In the genomic region with DNA sequence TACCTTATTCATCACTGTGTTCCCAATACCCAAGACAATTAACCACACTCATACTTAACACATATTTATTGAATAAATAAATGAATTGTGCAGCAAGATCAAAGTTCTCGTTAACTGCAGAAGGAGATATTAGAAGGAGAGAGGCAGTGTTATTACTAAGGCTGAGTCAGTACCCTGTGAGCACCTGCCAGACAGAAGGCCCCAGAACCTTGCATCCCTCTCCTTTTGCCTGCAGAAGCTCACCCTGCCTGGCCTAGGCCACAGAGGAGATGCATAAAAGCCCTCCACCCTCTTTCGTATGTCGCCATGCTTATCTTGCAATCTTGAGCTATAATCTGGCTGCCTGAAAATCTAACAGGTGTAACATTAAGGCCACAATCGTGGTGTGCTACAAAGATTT, we compare ENCODE assay signal across 14 cellular contexts. TPM values are rescaled to one million over a fixed set of nuclear protein-coding genes. Genes with fewer than 3 reads are reported as not detected.
DNase-seq lines count a peak whose midpoint lies in the region; ATAC-seq, FAIRE-seq and TF ChIP-seq lines count a peak whose summit lies in the region.
"Had no signal": no experiment of that assay in that cellular context is flagged by ENCODE, and none has a peak within 500 bp of the region (broad histone marks: within the 10 kb centered on the region; RNA-seq: fewer than 3 reads in every experiment).

No MANE protein-coding gene starts in this region.

- no peak overlapping the region for H3K4me3 Mint-ChIP-seq in stimulated activated effector memory CD8-positive, alpha-beta T cell treated with anti-CD3 and anti-CD28 coated beads, Interleukin-12 subunit alpha, Interleukin-12 subunit beta, amount 100 ng/mL, for 72 hours
- H3K4me3 Mint-ChIP-seq in stimulated activated naive B cell treated with anti-CD40 and anti-IgM and Interleukin-4, amounts not matched to agents 10 μg/mL and 1 μg/mL and 100 μg/mL, for 72 hours = no peak overlapping the region

- no peak overlapping the region for H2BK120ac ChIP-seq in H1 (replicated peaks; ENCODE audit: low read depth, low read length)
- H2BK120ac ChIP-seq in mesenchymal stem cell (ENCODE audit: low read depth, low read length) = no peak overlapping the region

- H3K18ac ChIP-seq in H1 (ENCODE audit: extremely low read depth, low read length) (peak overlapping the region; percentile 51; the same call in 1 of the 2 replicates), mesenchymal stem cell (ENCODE audit: low read depth in 1 of 2, low read length in 2 of 2) (no peak overlapping the region)

- no peak overlapping the region for H3K27ac Mint-ChIP-seq in stimulated activated effector memory CD8-positive, alpha-beta T cell treated with anti-CD3 and anti-CD28 coated beads, Interleukin-12 subunit alpha, Interleukin-12 subunit beta, amount 100 ng/mL, for 72 hours
- no peak overlapping the region for H3K27ac Mint-ChIP-seq in stimulated activated naive B cell treated with anti-CD40 and anti-IgM and Interleukin-4, amounts not matched to agents 10 μg/mL and 1 μg/mL and 100 μg/mL, for 72 hours
- H3K27ac Mint-ChIP-seq: activated naive CD4-positive, alpha-beta T cell treated with anti-CD3 and anti-CD28 coated beads, Interleukin-2, amount 50 U/mL, for 72 hours had no signal

- peak overlapping the region in 1 of 2 experiments; percentile 64; a peak in 1 of 4 replicates for H3K4me2 ChIP-seq in H1 (ENCODE audit: insufficient read depth in 1 of 2, low read depth in 2 of 2, low read length in 2 of 2)
- no peak overlapping the region for H3K4me2 ChIP-seq in mesenchymal stem cell (ENCODE audit: low read length, poor library complexity, severe bottlenecking)

- H2AK5ac ChIP-seq in H1 (ENCODE audit: low read depth, low read length) = peak overlapping the region; percentile 71; the same call in 1 of the 2 replicates
- no peak overlapping the region for H2AK5ac ChIP-seq in mesenchymal stem cell (ENCODE audit: low read length, severe bottlenecking)

- no peaks in the 10 kb centered on the region for H3K23me2 ChIP-seq in H1 (ENCODE audit: low read depth, low read length)

- H3K4me3 ChIP-seq in RWPE2 (ENCODE audit: severe bottlenecking) = no peak overlapping the region
- no peak overlapping the region for H3K4me3 ChIP-seq in H1 (ENCODE audit: extremely low read depth in 1 of 4, insufficient read depth in 2 of 4, low read depth in 3 of 4, low read length in 4 of 4)
- no peak overlapping the region for H3K4me3 ChIP-seq in mesenchymal stem cell (ENCODE audit: insufficient read depth in 1 of 2, low read depth in 1 of 2, low read length in 2 of 2)
- H3K4me3 ChIP-seq: MG63, thyroid gland had no signal

- no peaks in the 10 kb centered on the region for H3K36me3 ChIP-seq in RWPE2 (ENCODE audit: low read depth)
- H3K36me3 ChIP-seq in H1 (ENCODE audit: control insufficient read depth in 2 of 4, insufficient read depth in 4 of 4, low read length in 3 of 4) = no peaks in the 10 kb centered on the region
- no peaks in the 10 kb centered on the region for H3K36me3 ChIP-seq in mesenchymal stem cell (ENCODE audit: control insufficient read depth in 1 of 2, insufficient read depth in 2 of 2, low read depth in 1 of 2, low read length in 2 of 2)
- H3K36me3 ChIP-seq: MG63, thyroid gland had no signal

- no peak overlapping the region for H2BK12ac ChIP-seq in H1 (ENCODE audit: low read depth, low read length)
- H2BK12ac ChIP-seq in mesenchymal stem cell (ENCODE audit: low read length in 2 of 2) = no peak overlapping the region

- H3K14ac ChIP-seq in H1 (ENCODE audit: insufficient read length) (no peak overlapping the region), mesenchymal stem cell (ENCODE audit: low read length in 2 of 2) (no peak overlapping the region)

- H3K9ac ChIP-seq in H1 (replicated peaks in 1 of 4; ENCODE audit: extremely low read depth in 1 of 4, low read depth in 3 of 4, low read length in 3 of 4) = no peak overlapping the region
- no peak overlapping the region for H3K9ac ChIP-seq in mesenchymal stem cell (ENCODE audit: low read length)

- WGBS in H1 (ENCODE audit: extremely low coverage in 1 of 2, insufficient coverage in 1 of 2, insufficient read length in 1 of 2, insufficient replicate concordance in 2 of 2, low coverage in 1 of 2, low lambda C conversion rate in 2 of 2, missing lambda C conversion rate in 1 of 2), 2 experiments = 96% methylated on average over 4 of the region's 4 CpGs; no CpG with 5 or more reads in 1 of the 2 experiments
- 51% methylated on average over 4 of the region's 4 CpGs for WGBS in mesenchymal stem cell

- H3K23ac ChIP-seq in H1 (ENCODE audit: insufficient read length) (no peak overlapping the region), mesenchymal stem cell (ENCODE audit: low read length in 2 of 2) (no peak overlapping the region)

- H2AFZ ChIP-seq in H1 (ENCODE audit: low read length) = no peak overlapping the region
- H2AFZ ChIP-seq in mesenchymal stem cell (ENCODE audit: low read depth, low read length) = no peak overlapping the region

- TF ChIP-seq EP300 in H1 (IDR thresholded peaks at IDR 0.05; ENCODE audit: borderline replicate concordance in 1 of 2, low read depth in 2 of 2, low read length in 2 of 2) = no peak

- H2BK5ac ChIP-seq in H1 (ENCODE audit: low read depth, low read length) (no peak overlapping the region), mesenchymal stem cell (ENCODE audit: low read depth, low read length, poor library complexity, severe bottlenecking) (no peak overlapping the region)

- no peak overlapping the region for H3K4ac ChIP-seq in H1 (replicated peaks; ENCODE audit: insufficient read length, low read depth, low read length)
- no peak overlapping the region for H3K4ac ChIP-seq in mesenchymal stem cell (ENCODE audit: low read depth in 1 of 2, low read length in 2 of 2)

- H3K9me3 Mint-ChIP-seq in stimulated activated effector memory CD8-positive, alpha-beta T cell treated with anti-CD3 and anti-CD28 coated beads, Interleukin-12 subunit alpha, Interleukin-12 subunit beta, amount 100 ng/mL, for 72 hours = no peaks in the 10 kb centered on the region
- H3K9me3 Mint-ChIP-seq in stimulated activated naive B cell treated with anti-CD40 and anti-IgM and Interleukin-4, amounts not matched to agents 10 μg/mL and 1 μg/mL and 100 μg/mL, for 72 hours = no peaks in the 10 kb centered on the region
- H3K9me3 Mint-ChIP-seq: activated naive CD4-positive, alpha-beta T cell treated with anti-CD3 and anti-CD28 coated beads, Interleukin-2, amount 50 U/mL, for 72 hours had no signal

- H3K79me2 ChIP-seq in H1 (ENCODE audit: control insufficient read depth in 1 of 2, insufficient read depth in 2 of 2, low read length in 2 of 2) = no peaks in the 10 kb centered on the region

- TF ChIP-seq CTCF in RWPE2 (IDR thresholded peaks at IDR 0.05; ENCODE audit: poor library complexity, severe bottlenecking) = no peak
- no peak for TF ChIP-seq CTCF in H1 (IDR thresholded peaks at IDR 0.05; ENCODE audit: control extremely low read depth in 1 of 3, insufficient read depth in 1 of 3, low read depth in 1 of 3, low read length in 3 of 3)

- TF ChIP-seq RAD21 in H1 (IDR thresholded peaks at IDR 0.05 in 1 of 2, conservative IDR thresholded peaks at IDR 0.05 in 1 of 2; ENCODE audit: low read depth in 2 of 2, low read length in 2 of 2) = no peak

- H3K36me3 Mint-ChIP-seq in stimulated activated effector memory CD8-positive, alpha-beta T cell treated with anti-CD3 and anti-CD28 coated beads, Interleukin-12 subunit alpha, Interleukin-12 subunit beta, amount 100 ng/mL, for 72 hours = no peaks in the 10 kb centered on the region
- no peaks in the 10 kb centered on the region for H3K36me3 Mint-ChIP-seq in stimulated activated naive B cell treated with anti-CD40 and anti-IgM and Interleukin-4, amounts not matched to agents 10 μg/mL and 1 μg/mL and 100 μg/mL, for 72 hours
- H3K36me3 Mint-ChIP-seq: activated naive CD4-positive, alpha-beta T cell treated with anti-CD3 and anti-CD28 coated beads, Interleukin-2, amount 50 U/mL, for 72 hours had no signal

- peak; percentile 52; the same call in 1 of the 3 replicates for ATAC-seq in RWPE2 (ENCODE audit: low read depth)
- peak; percentile 73 for ATAC-seq in stimulated activated effector memory CD8-positive, alpha-beta T cell treated with anti-CD3 and anti-CD28 coated beads, Interleukin-12 subunit alpha, Interleukin-12 subunit beta, amount 100 ng/mL, for 72 hours
- no peak for ATAC-seq in GM21576 (IDR thresholded peaks at IDR 0.05; ENCODE audit: unreplicated experiment)
- ATAC-seq in stimulated activated naive B cell treated with anti-CD40 and anti-IgM and Interleukin-4, amounts not matched to agents 10 μg/mL and 1 μg/mL and 100 μg/mL, for 72 hours (replicated peaks) = no peak

- H3K27me3 ChIP-seq in RWPE2 (ENCODE audit: insufficient read depth, poor library complexity, severe bottlenecking) (no peaks in the 10 kb centered on the region), H1 (replicated peaks in 1 of 4; ENCODE audit: control insufficient read depth in 3 of 4, extremely low read depth in 1 of 4, insufficient read depth in 3 of 4, low read length in 3 of 4) (no peaks in the 10 kb centered on the region), mesenchymal stem cell (ENCODE audit: control insufficient read depth in 1 of 2, insufficient read depth in 1 of 2, low read length in 2 of 2) (no peaks in the 10 kb centered on the region)
- H3K27me3 ChIP-seq: MG63, thyroid gland had no signal

- POLR2A ChIA-PET in H1 (lab: Charles Lee; ENCODE audit: partially characterized antibody) = interaction anchor here (1.0 to 1.8 kb wide), 3 partner anchors 9 to 327 kb away, joined by 3 to 5 read pairs (median 4); partner anchors contain the start of genes RNF149 and RPL31

- no peak overlapping the region for H4K8ac ChIP-seq in H1 (ENCODE audit: extremely low read depth, insufficient read depth, low read length)
- H4K8ac ChIP-seq in mesenchymal stem cell (ENCODE audit: low read length) = no peak overlapping the region

- H3K4me1 ChIP-seq in RWPE2 (ENCODE audit: insufficient read depth, poor library complexity, severe bottlenecking) = peaks cover 35% of the 10 kb centered on the region
- H3K4me1 ChIP-seq in H1 (replicated peaks in 1 of 4; ENCODE audit: control insufficient read depth in 3 of 4, insufficient read depth in 4 of 4, low read length in 3 of 4) = peaks cover 10 to 27% (median 17%) of the 10 kb centered on the region in 4 experiments; a peak in 6 of 7 replicates
- peaks cover 2% of the 10 kb centered on the region for H3K4me1 ChIP-seq in mesenchymal stem cell (ENCODE audit: control insufficient read depth, insufficient read depth, low read depth, low read length)

- no peak overlapping the region for H4K5ac ChIP-seq in H1 (ENCODE audit: insufficient read length, low read depth, low read length)

- H3K79me1 ChIP-seq in H1 (ENCODE audit: low read depth, low read length) = no peaks in the 10 kb centered on the region
- no peaks in the 10 kb centered on the region for H3K79me1 ChIP-seq in mesenchymal stem cell (replicated peaks; ENCODE audit: low read length, poor library complexity, severe bottlenecking)

- CTCF ChIA-PET in H1 (lab: Charles Lee; ENCODE audit: partially characterized antibody) = interaction anchor here (1.0 to 4.7 kb wide), 5 partner anchors 13 to 88 kb away, joined by 3 to 19 read pairs (median 4); partner anchors contain the start of genes CNOT11 and CREG2

- no peak overlapping the region for H2BK20ac ChIP-seq in H1 (ENCODE audit: low read length)

- H3K4me1 Mint-ChIP-seq in stimulated activated effector memory CD8-positive, alpha-beta T cell treated with anti-CD3 and anti-CD28 coated beads, Interleukin-12 subunit alpha, Interleukin-12 subunit beta, amount 100 ng/mL, for 72 hours = no peaks in the 10 kb centered on the region
- no peaks in the 10 kb centered on the region for H3K4me1 Mint-ChIP-seq in stimulated activated naive B cell treated with anti-CD40 and anti-IgM and Interleukin-4, amounts not matched to agents 10 μg/mL and 1 μg/mL and 100 μg/mL, for 72 hours

- H2BK15ac ChIP-seq in H1 (ENCODE audit: low read length) (no peak overlapping the region), mesenchymal stem cell (ENCODE audit: low read depth, poor library complexity, severe bottlenecking) (no peak overlapping the region)

- H3K27me3 Mint-ChIP-seq in stimulated activated naive B cell treated with anti-CD40 and anti-IgM and Interleukin-4, amounts not matched to agents 10 μg/mL and 1 μg/mL and 100 μg/mL, for 72 hours = no peaks in the 10 kb centered on the region

- no peak overlapping the region for H4K91ac ChIP-seq in H1 (replicated peaks; ENCODE audit: insufficient read length, low read length)
- no peak overlapping the region for H4K91ac ChIP-seq in mesenchymal stem cell (ENCODE audit: low read length)

- no peaks in the 10 kb centered on the region for H3K9me3 ChIP-seq in RWPE2 (ENCODE audit: severe bottlenecking)
- H3K9me3 ChIP-seq in H1 (ENCODE audit: insufficient read depth in 2 of 2, low read depth in 1 of 2, low read length in 1 of 2) = peaks cover 0 to 9% of the 10 kb centered on the region in 2 experiments; a peak in 2 of 4 replicates
- peaks cover 20% of the 10 kb centered on the region for H3K9me3 ChIP-seq in mesenchymal stem cell (ENCODE audit: control insufficient read depth, low read length)
- H3K9me3 ChIP-seq: thyroid gland had no signal

- no peak for FAIRE-seq in H1 (lab: Jason Lieb, UNC)

- no peak overlapping the region for H3K56ac ChIP-seq in H1 (replicated peaks; ENCODE audit: insufficient read length, low read depth, low read length)

- no peaks in the 10 kb centered on the region for H4K20me1 ChIP-seq in H1 (replicated peaks in 1 of 2; ENCODE audit: control insufficient read depth in 1 of 2, insufficient read depth in 2 of 2, low read length in 2 of 2)

- peak overlapping the region; percentile 99 for H3K27ac ChIP-seq in RWPE2 (ENCODE audit: poor library complexity, severe bottlenecking)
- H3K27ac ChIP-seq in H1 (ENCODE audit: low read depth, low read length) = no peak overlapping the region
- H3K27ac ChIP-seq in mesenchymal stem cell (ENCODE audit: low read length, poor library complexity, severe bottlenecking) = no peak overlapping the region
- H3K27ac ChIP-seq: thyroid gland had no signal

- no peak for TF ChIP-seq POLR2A in H1 (IDR thresholded peaks at IDR 0.05; ENCODE audit: control extremely low read depth in 1 of 2, low read depth in 2 of 2, low read length in 2 of 2)

- peak; percentile 75 for DNase-seq in activated effector memory CD4-positive, alpha-beta T cell treated with anti-CD3 and anti-CD28 coated beads, Interleukin-2, amount 50 U/mL, for 16 hours
- DNase-seq in activated effector memory CD4-positive, alpha-beta T cell treated with Interleukin-2 at 50 U/mL for 16 hours = no peak
- DNase-seq in RWPE2 (ENCODE audit: low spot score) = no peak
- DNase-seq in H1 (ENCODE audit: low read depth in 1 of 2, low spot score in 2 of 2) = no peak
- peak in 1 of 2 donors; percentile 46 for DNase-seq in stimulated activated effector memory CD8-positive, alpha-beta T cell treated with anti-CD3 and anti-CD28 coated beads, Interleukin-12 subunit alpha, Interleukin-12 subunit beta, amount 100 ng/mL, for 72 hours (ENCODE audit: low spot score in 2 of 2)
- DNase-seq in mesenchymal stem cell = no peak
- DNase-seq in stimulated activated naive B cell treated with anti-CD40 and anti-IgM and Interleukin-4, amounts not matched to agents 10 μg/mL and 1 μg/mL and 100 μg/mL, for 72 hours = no peak
- DNase-seq: effector CD4-positive, alpha-beta T cell; MG63; NCI-H345; thyroid gland had no signal

RNA-seq across cellular contexts. Expression of gene RNF149, which starts 20.5 kb away (rescaled TPM):
- total RNA-seq in H1 (2021; fragmentation: NEBNext Ultra II Directional; extraction: Animal tissue kit (Norgen Biotek cat#: 25700)) = 21.9 and 28.2 TPM in 2 replicates
- 13.2 and 16.6 TPM in 2 replicates for polyA plus RNA-seq in H1 (2011; rRNA removed)
- 19.0 TPM for polyA plus RNA-seq in H1 (2011; cell fraction: cytosol; rRNA removed)
- polyA plus RNA-seq in H1 (2011; cell fraction: nucleus; rRNA removed) = 18.3 TPM
- polyA plus RNA-seq in H1 (2012, experiment 1 of 2) = 13.8 to 21.3 TPM (median 15.7 TPM) in 4 replicates
- polyA plus RNA-seq in H1 (2012, experiment 2 of 2) = 6.7 TPM
- 26.4 TPM for polyA plus RNA-seq in H1 (2013, experiment 1 of 2)
- polyA plus RNA-seq in H1 (2013, experiment 2 of 2) = 24.0 TPM
- polyA minus RNA-seq in H1 (2011; rRNA and poly(A)+ RNA removed) = 13.8 and 17.6 TPM in 2 replicates
- 13.9 TPM for polyA minus RNA-seq in H1 (2011; cell fraction: cytosol; rRNA and poly(A)+ RNA removed)
- 27.4 TPM for polyA minus RNA-seq in H1 (2011; cell fraction: nucleus; rRNA and poly(A)+ RNA removed)
- polyA plus RNA-seq in mesenchymal stem cell (2013, experiment 1 of 2) = 26.5 TPM
- polyA plus RNA-seq in mesenchymal stem cell (2013, experiment 2 of 2) = 28.5 TPM

RNA-seq across cellular contexts. Expression of gene CREG2, which starts 58.3 kb away (rescaled TPM):
- 2.0 and 2.2 TPM in 2 replicates for total RNA-seq in H1 (2021; fragmentation: NEBNext Ultra II Directional; extraction: Animal tissue kit (Norgen Biotek cat#: 25700))
- 1.7 and 2.0 TPM in 2 replicates for polyA plus RNA-seq in H1 (2011; rRNA removed)
- polyA plus RNA-seq in H1 (2011; cell fraction: cytosol; rRNA removed) = 1.3 TPM
- 2.6 TPM for polyA plus RNA-seq in H1 (2011; cell fraction: nucleus; rRNA removed)
- 0.88 to 1.3 TPM (median 0.95 TPM) in 4 replicates for polyA plus RNA-seq in H1 (2012, experiment 1 of 2)
- polyA plus RNA-seq in H1 (2012, experiment 2 of 2) = 0.68 TPM
- 0.75 TPM for polyA plus RNA-seq in H1 (2013, experiment 1 of 2)
- 1.1 TPM for polyA plus RNA-seq in H1 (2013, experiment 2 of 2)
- 1.6 and 1.8 TPM in 2 replicates for polyA minus RNA-seq in H1 (2011; rRNA and poly(A)+ RNA removed)
- 3.8 TPM for polyA minus RNA-seq in H1 (2011; cell fraction: cytosol; rRNA and poly(A)+ RNA removed)
- 3.6 TPM for polyA minus RNA-seq in H1 (2011; cell fraction: nucleus; rRNA and poly(A)+ RNA removed)
- polyA plus RNA-seq in mesenchymal stem cell (2013, experiment 1 of 2) = not detected
- not detected for polyA plus RNA-seq in mesenchymal stem cell (2013, experiment 2 of 2)
- total RNA-seq: activated naive CD4-positive, alpha-beta T cell treated with anti-CD3 and anti-CD28 coated beads, Interleukin-2, amount 50 U/mL, for 72 hours; thyroid gland had no signal
- polyA plus RNA-seq: AG04450 had no signal

Comparison
In these comparisons a context has a peak if more than half of its experiments do, and no peak if none do; other contexts are left out.
1. ATAC-seq: peak in RWPE2 (single experiment) and stimulated activated effector memory CD8-positive, alpha-beta T cell treated with anti-CD3 and anti-CD28 coated beads, Interleukin-12 subunit alpha, Interleukin-12 subunit beta, amount 100 ng/mL, for 72 hours (single experiment); none in GM21576 (single experiment) and stimulated activated naive B cell treated with anti-CD40 and anti-IgM and Interleukin-4, amounts not matched to agents 10 μg/mL and 1 μg/mL and 100 μg/mL, for 72 hours (0 of 2).